In the genomic region with DNA sequence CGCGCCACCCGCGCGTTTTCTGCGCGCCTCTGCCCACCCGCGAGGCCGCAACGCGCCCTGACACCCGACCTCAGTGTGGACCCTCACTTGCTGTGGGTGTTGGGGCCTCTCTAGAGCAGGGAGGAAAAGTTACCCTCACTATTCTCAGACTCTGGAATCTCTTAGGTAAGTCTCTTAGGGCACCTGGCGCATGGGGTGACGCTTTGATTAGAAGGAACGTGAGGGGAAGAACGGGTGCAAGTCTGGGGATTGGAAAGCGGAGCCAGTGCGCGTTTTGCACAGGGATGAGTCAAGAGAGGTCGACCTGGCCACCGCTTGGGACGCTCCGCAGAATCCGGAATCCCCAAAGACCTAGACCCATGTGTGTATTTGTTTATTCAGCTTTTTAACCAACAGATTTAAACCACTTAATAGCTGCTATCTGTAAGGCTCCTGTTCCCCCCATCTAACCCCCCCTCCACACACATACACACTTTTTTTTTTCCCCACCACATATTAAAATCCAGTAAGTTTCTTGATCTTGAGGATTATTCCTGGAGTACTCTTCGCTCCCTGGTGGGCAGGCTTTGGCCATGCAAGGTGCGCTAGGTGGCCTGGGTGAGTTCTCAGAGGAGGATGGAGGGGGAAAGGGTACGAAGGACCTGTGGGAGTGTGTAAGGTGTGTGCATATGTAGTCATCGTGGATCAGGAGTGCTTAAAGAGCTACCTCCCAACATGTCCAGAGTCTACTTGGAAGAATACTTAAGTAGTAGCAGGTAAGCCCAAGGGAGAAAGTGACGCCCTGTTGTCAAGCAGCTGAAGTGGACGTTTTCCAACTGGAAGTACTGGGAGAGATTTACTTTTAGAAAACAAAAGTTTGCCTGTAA, we compare ENCODE assay signal across 9 cellular contexts.
A peak's percentile ranks its signal among the peaks of the same experiment; 100 is the strongest.
DNase-seq lines count a peak whose midpoint lies in the region; ATAC-seq and TF ChIP-seq lines count a peak whose summit lies in the region.
"Had no signal": no experiment of that assay in that cellular context is flagged by ENCODE, and none has a peak within 500 bp of the region (broad histone marks: within the 10 kb centered on the region; RNA-seq: fewer than 3 reads in every experiment).

No MANE protein-coding gene starts in this region.

- no peaks in the 10 kb centered on the region for H3K36me3 Mint-ChIP-seq in T-cell
- H3K36me3 Mint-ChIP-seq in activated CD4-positive, alpha-beta memory T cell treated with anti-CD3 and anti-CD28 coated beads, Interleukin-2, amount 10 ng/mL, durations not matched to agents 7 days and 5 days (ENCODE audit: low read depth): peaks cover 4% of the 10 kb centered on the region

- H3K27me3 ChIP-seq in HUES48 (ENCODE audit: control insufficient read depth, insufficient read depth, low read length): peaks cover 79% of the 10 kb centered on the region
- H3K27me3 ChIP-seq in iPS-18a (ENCODE audit: control insufficient read depth, insufficient read depth, low read length): peaks cover 75% of the 10 kb centered on the region
- peaks cover 84% of the 10 kb centered on the region for H3K27me3 ChIP-seq in smooth muscle cell (ENCODE audit: low read depth)
- H3K27me3 ChIP-seq in BE2C: peaks cover 54% of the 10 kb centered on the region

- peak overlapping the region; percentile 63 for H3K4me2 ChIP-seq in smooth muscle cell

- no peak for ATAC-seq in T-cell (replicated peaks in 1 of 4)
- no peak for ATAC-seq in GM19463 (IDR thresholded peaks at IDR 0.05; ENCODE audit: unreplicated experiment)

- H3K9me3 ChIP-seq in HUES48 (ENCODE audit: control insufficient read depth, insufficient read depth, low read length): no peaks in the 10 kb centered on the region
- no peaks in the 10 kb centered on the region for H3K9me3 ChIP-seq in iPS-18a (ENCODE audit: control insufficient read depth, low read depth, low read length)
- no peaks in the 10 kb centered on the region for H3K9me3 ChIP-seq in smooth muscle cell (replicated peaks; ENCODE audit: low read depth)
- no peaks in the 10 kb centered on the region for H3K9me3 ChIP-seq in BE2C

- peaks cover 48 to 53% of the 10 kb centered on the region in 2 donors for H3K27me3 Mint-ChIP-seq in T-cell
- peaks cover 63% of the 10 kb centered on the region for H3K27me3 Mint-ChIP-seq in activated CD4-positive, alpha-beta memory T cell treated with anti-CD3 and anti-CD28 coated beads, Interleukin-2, amount 10 ng/mL, durations not matched to agents 7 days and 5 days

- H2AFZ ChIP-seq in smooth muscle cell (ENCODE audit: low read depth): no peak overlapping the region

- no peak for DNase-seq in T-cell
- no peak for DNase-seq in smooth muscle cell (lab: John Stamatoyannopoulos, UW; ENCODE audit: unreplicated experiment)
- no peak for DNase-seq in BE2C
- no peak for DNase-seq in activated CD4-positive, alpha-beta memory T cell treated with anti-CD3 and anti-CD28 coated beads, Interleukin-2, amount 10 ng/mL, durations not matched to agents 7 days and 5 days
- DNase-seq in stimulated activated CD4-positive, alpha-beta T cell treated with anti-CD3 and anti-CD28 coated beads, Interleukin-2, amount 100 ng/mL, for 48 hours: no peak
- DNase-seq: activated naive CD4-positive, alpha-beta T cell treated with anti-CD3 and anti-CD28 coated beads, Interleukin-2, amount 10 ng/mL, durations not matched to agents 7 days and 5 days had no signal

- peak overlapping the region; percentile 84 for H3K4me3 ChIP-seq in HUES48 (ENCODE audit: low read depth, low read length)
- peak overlapping the region; percentile 49 for H3K4me3 ChIP-seq in iPS-18a (ENCODE audit: low read length)
- H3K4me3 ChIP-seq in smooth muscle cell: peak overlapping the region; percentile 40
- no peak overlapping the region for H3K4me3 ChIP-seq in BE2C (ENCODE audit: low read depth, low read length)

- 4% methylated on average over 24 of the region's 31 CpGs for WGBS in smooth muscle cell (ENCODE audit: low lambda C conversion rate)

- H3F3A ChIP-seq in smooth muscle cell (ENCODE audit: low read depth): no peaks in the 10 kb centered on the region

- CTCF ChIA-PET in T-cell (lab: Charles Lee): no interaction called here
- CTCF ChIA-PET in activated CD4-positive, alpha-beta memory T cell treated with anti-CD3 and anti-CD28 coated beads, Interleukin-2, amount 10 ng/mL, durations not matched to agents 7 days and 5 days (lab: Charles Lee): no interaction called here

- no peaks in the 10 kb centered on the region for H3K36me3 ChIP-seq in HUES48 (ENCODE audit: control insufficient read depth, insufficient read depth, low read length)
- H3K36me3 ChIP-seq in iPS-18a (ENCODE audit: control insufficient read depth, low read depth, low read length): no peaks in the 10 kb centered on the region
- no peaks in the 10 kb centered on the region for H3K36me3 ChIP-seq in smooth muscle cell (ENCODE audit: low read depth)
- H3K36me3 ChIP-seq in BE2C: no peaks in the 10 kb centered on the region

- POLR2A ChIA-PET in T-cell (lab: Charles Lee): no interaction called here
- POLR2A ChIA-PET in activated CD4-positive, alpha-beta memory T cell treated with anti-CD3 and anti-CD28 coated beads, Interleukin-2, amount 10 ng/mL, durations not matched to agents 7 days and 5 days (lab: Charles Lee): no interaction called here

- no peaks in the 10 kb centered on the region for H3K9me3 Mint-ChIP-seq in T-cell
- H3K9me3 Mint-ChIP-seq in activated CD4-positive, alpha-beta memory T cell treated with anti-CD3 and anti-CD28 coated beads, Interleukin-2, amount 10 ng/mL, durations not matched to agents 7 days and 5 days: no peaks in the 10 kb centered on the region
- H3K9me3 Mint-ChIP-seq: activated naive CD4-positive, alpha-beta T cell treated with anti-CD3 and anti-CD28 coated beads, Interleukin-2, amount 10 ng/mL, durations not matched to agents 7 days and 5 days had no signal

- H4K20me1 ChIP-seq in smooth muscle cell (ENCODE audit: low read depth): no peaks in the 10 kb centered on the region

- peak overlapping the region; percentile 4 to 80 (median 11) for H3K4me3 Mint-ChIP-seq in T-cell
- H3K4me3 Mint-ChIP-seq in activated CD4-positive, alpha-beta memory T cell treated with anti-CD3 and anti-CD28 coated beads, Interleukin-2, amount 10 ng/mL, durations not matched to agents 7 days and 5 days: no peak overlapping the region

- H3K9ac ChIP-seq in HUES48 (ENCODE audit: low read depth, low read length): no peak overlapping the region
- no peak overlapping the region for H3K9ac ChIP-seq in iPS-18a (ENCODE audit: low read length)
- no peak overlapping the region for H3K9ac ChIP-seq in smooth muscle cell (ENCODE audit: low read depth)

- H3K4me1 ChIP-seq in HUES48 (ENCODE audit: control insufficient read depth, insufficient read depth, low read length): peaks cover 14% of the 10 kb centered on the region
- peaks cover 16% of the 10 kb centered on the region for H3K4me1 ChIP-seq in iPS-18a (ENCODE audit: control insufficient read depth, low read depth, low read length)
- peaks cover 15% of the 10 kb centered on the region for H3K4me1 ChIP-seq in smooth muscle cell (ENCODE audit: low read depth)
- H3K4me1 ChIP-seq in BE2C: no peaks in the 10 kb centered on the region

- peaks cover 24 to 38% (median 34%) of the 10 kb centered on the region in 3 donors for H3K4me1 Mint-ChIP-seq in T-cell
- H3K4me1 Mint-ChIP-seq in activated CD4-positive, alpha-beta memory T cell treated with anti-CD3 and anti-CD28 coated beads, Interleukin-2, amount 10 ng/mL, durations not matched to agents 7 days and 5 days: peaks cover 36% of the 10 kb centered on the region

- no peak overlapping the region for H3K27ac ChIP-seq in HUES48 (ENCODE audit: low read depth, low read length)
- H3K27ac ChIP-seq in iPS-18a (ENCODE audit: low read length): no peak overlapping the region
- no peak overlapping the region for H3K27ac ChIP-seq in smooth muscle cell (ENCODE audit: low read depth)

- H3K27ac Mint-ChIP-seq in T-cell: no peak overlapping the region
- H3K27ac Mint-ChIP-seq in activated CD4-positive, alpha-beta memory T cell treated with anti-CD3 and anti-CD28 coated beads, Interleukin-2, amount 10 ng/mL, durations not matched to agents 7 days and 5 days: no peak overlapping the region
- H3K27ac Mint-ChIP-seq: activated naive CD4-positive, alpha-beta T cell treated with anti-CD3 and anti-CD28 coated beads, Interleukin-2, amount 10 ng/mL, durations not matched to agents 7 days and 5 days had no signal

- H3K79me2 ChIP-seq in smooth muscle cell (ENCODE audit: low read depth): no peaks in the 10 kb centered on the region

- TF ChIP-seq CTCF in smooth muscle cell (IDR thresholded peaks at IDR 0.05; ENCODE audit: borderline replicate concordance, insufficient read depth, poor library complexity, severe bottlenecking) (no peak), BE2C (IDR thresholded peaks at IDR 0.05; ENCODE audit: low read depth, low read length) (no peak)
